12 cellular contexts compared by ENCODE assay signal in genomic region chr15:51243774-51244173, GRCh38.
DNase-seq lines count a peak whose midpoint lies in the region; ATAC-seq and TF ChIP-seq lines count a peak whose summit lies in the region.
"Had no signal": no experiment of that assay in that cellular context is flagged by ENCODE, and none has a peak within 500 bp of the region (broad histone marks: within the 10 kb centered on the region; RNA-seq: fewer than 3 reads in every experiment).

No MANE protein-coding gene starts in this region.

- peaks cover 8% of the 10 kb centered on the region for H3K4me1 Mint-ChIP-seq in activated naive CD8-positive, alpha-beta T cell treated with anti-CD3 and anti-CD28 coated beads, Interleukin-2, amount 50 U/mL, for 24 hours
- H3K4me1 Mint-ChIP-seq in activated naive CD8-positive, alpha-beta T cell treated with anti-CD3 and anti-CD28 coated beads for 36 hours, result peaks cover 12% of the 10 kb centered on the region
- peaks cover 6% of the 10 kb centered on the region for H3K4me1 Mint-ChIP-seq in stimulated activated naive CD8-positive, alpha-beta T cell treated with anti-CD3 and anti-CD28 coated beads, Interleukin-15, amount 100 ng/mL, for 72 hours
- H3K4me1 Mint-ChIP-seq in endothelial cell (ENCODE audit: unreplicated experiment), result no peaks in the 10 kb centered on the region

- H3K27me3 Mint-ChIP-seq in activated naive CD8-positive, alpha-beta T cell treated with anti-CD3 and anti-CD28 coated beads, Interleukin-2, amount 50 U/mL, for 24 hours, result peaks cover 4% of the 10 kb centered on the region
- H3K27me3 Mint-ChIP-seq in activated naive CD8-positive, alpha-beta T cell treated with anti-CD3 and anti-CD28 coated beads for 36 hours, result peaks cover 10% of the 10 kb centered on the region
- peaks cover 22% of the 10 kb centered on the region for H3K27me3 Mint-ChIP-seq in stimulated activated naive CD8-positive, alpha-beta T cell treated with anti-CD3 and anti-CD28 coated beads, Interleukin-15, amount 100 ng/mL, for 72 hours
- H3K27me3 Mint-ChIP-seq in endothelial cell (ENCODE audit: unreplicated experiment), result peaks cover 2% of the 10 kb centered on the region

- H3K36me3 Mint-ChIP-seq in activated naive CD8-positive, alpha-beta T cell treated with anti-CD3 and anti-CD28 coated beads, Interleukin-2, amount 50 U/mL, for 24 hours (ENCODE audit: low read depth), result no peaks in the 10 kb centered on the region
- no peaks in the 10 kb centered on the region for H3K36me3 Mint-ChIP-seq in activated naive CD8-positive, alpha-beta T cell treated with anti-CD3 and anti-CD28 coated beads for 36 hours
- no peaks in the 10 kb centered on the region for H3K36me3 Mint-ChIP-seq in endothelial cell (ENCODE audit: low read depth, unreplicated experiment)
- H3K36me3 Mint-ChIP-seq: naive B cell had no signal

- H3K4me3 Mint-ChIP-seq in activated naive CD8-positive, alpha-beta T cell treated with anti-CD3 and anti-CD28 coated beads, Interleukin-2, amount 50 U/mL, for 24 hours, result no peak overlapping the region
- H3K4me3 Mint-ChIP-seq in activated naive CD8-positive, alpha-beta T cell treated with anti-CD3 and anti-CD28 coated beads for 36 hours, result no peak overlapping the region
- H3K4me3 Mint-ChIP-seq in stimulated activated naive CD8-positive, alpha-beta T cell treated with anti-CD3 and anti-CD28 coated beads, Interleukin-15, amount 100 ng/mL, for 72 hours, result no peak overlapping the region
- H3K4me3 Mint-ChIP-seq in endothelial cell (ENCODE audit: unreplicated experiment), result no peak overlapping the region
- H3K4me3 Mint-ChIP-seq: B cell, naive B cell had no signal

- DNase-seq in activated naive CD8-positive, alpha-beta T cell treated with anti-CD3 and anti-CD28 coated beads, Interleukin-2, amount 50 U/mL, for 24 hours, result no peak
- no peak for DNase-seq in activated naive CD8-positive, alpha-beta T cell treated with anti-CD3 and anti-CD28 coated beads for 36 hours
- DNase-seq in M059J (ENCODE audit: low read depth) (peak; percentile 32), astrocyte of the spinal cord (ENCODE audit: low read depth, low spot score) (peak; percentile 6), NCI-H1092 (lab: John Stamatoyannopoulos, UW) (no peak), endothelial cell (ENCODE audit: low spot score) (no peak)
- DNase-seq in stimulated activated naive CD8-positive, alpha-beta T cell treated with anti-CD3 and anti-CD28 coated beads, Interleukin-15, amount 100 ng/mL, for 72 hours, result no peak
- DNase-seq: naive B cell, NCI-H2029 treated with DMSO at 0.1 percent for 48 hours, T1000 had no signal

- ATAC-seq in activated naive CD8-positive, alpha-beta T cell treated with anti-CD3 and anti-CD28 coated beads, Interleukin-2, amount 50 U/mL, for 24 hours, result peak; percentile 72
- peak; percentile 83 for ATAC-seq in stimulated activated naive CD8-positive, alpha-beta T cell treated with anti-CD3 and anti-CD28 coated beads, Interleukin-15, amount 100 ng/mL, for 72 hours
- no peak for ATAC-seq in GM21529 (IDR thresholded peaks at IDR 0.05; ENCODE audit: unreplicated experiment)

- in situ Hi-C loops in astrocyte of the spinal cord (cut with HindIII; ENCODE audit: low sequenced_read_pairs), result no loop called here

- TF ChIP-seq CTCF in astrocyte of the spinal cord (IDR thresholded peaks at IDR 0.05; ENCODE audit: low read depth, low read length), result no peak
- no peak for TF ChIP-seq CTCF in endothelial cell (IDR thresholded peaks at IDR 0.05; ENCODE audit: unreplicated experiment)

- H3K9me3 Mint-ChIP-seq in activated naive CD8-positive, alpha-beta T cell treated with anti-CD3 and anti-CD28 coated beads, Interleukin-2, amount 50 U/mL, for 24 hours, result no peaks in the 10 kb centered on the region
- H3K9me3 Mint-ChIP-seq in activated naive CD8-positive, alpha-beta T cell treated with anti-CD3 and anti-CD28 coated beads for 36 hours, result no peaks in the 10 kb centered on the region
- no peaks in the 10 kb centered on the region for H3K9me3 Mint-ChIP-seq in stimulated activated naive CD8-positive, alpha-beta T cell treated with anti-CD3 and anti-CD28 coated beads, Interleukin-15, amount 100 ng/mL, for 72 hours
- no peaks in the 10 kb centered on the region for H3K9me3 Mint-ChIP-seq in endothelial cell (ENCODE audit: unreplicated experiment)
- H3K9me3 Mint-ChIP-seq: naive B cell had no signal

- H3K4me3 ChIP-seq in astrocyte of the spinal cord (ENCODE audit: low read depth, low read length), result no peak overlapping the region

- no peak overlapping the region for H3K27ac Mint-ChIP-seq in activated naive CD8-positive, alpha-beta T cell treated with anti-CD3 and anti-CD28 coated beads, Interleukin-2, amount 50 U/mL, for 24 hours
- H3K27ac Mint-ChIP-seq in activated naive CD8-positive, alpha-beta T cell treated with anti-CD3 and anti-CD28 coated beads for 36 hours, result no peak overlapping the region
- peak overlapping the region in 1 of 2 donors; percentile 62 for H3K27ac Mint-ChIP-seq in stimulated activated naive CD8-positive, alpha-beta T cell treated with anti-CD3 and anti-CD28 coated beads, Interleukin-15, amount 100 ng/mL, for 72 hours
- no peak overlapping the region for H3K27ac Mint-ChIP-seq in endothelial cell (ENCODE audit: unreplicated experiment)
- H3K27ac Mint-ChIP-seq: B cell, naive B cell had no signal

Comparison
In these comparisons a context has a peak if more than half of its experiments do, and no peak if none do; other contexts are left out.
1. DNase-seq: peak in M059J (single experiment) and astrocyte of the spinal cord (single experiment); none in activated naive CD8-positive, alpha-beta T cell treated with anti-CD3 and anti-CD28 coated beads, Interleukin-2, amount 50 U/mL, for 24 hours (single experiment), activated naive CD8-positive, alpha-beta T cell treated with anti-CD3 and anti-CD28 coated beads for 36 hours (single experiment), stimulated activated naive CD8-positive, alpha-beta T cell treated with anti-CD3 and anti-CD28 coated beads, Interleukin-15, amount 100 ng/mL, for 72 hours (0 of 2), NCI-H1092 (single experiment) and endothelial cell (single experiment).